Comparison of ENCODE assay signal across 14 cellular contexts in the genomic region with DNA sequence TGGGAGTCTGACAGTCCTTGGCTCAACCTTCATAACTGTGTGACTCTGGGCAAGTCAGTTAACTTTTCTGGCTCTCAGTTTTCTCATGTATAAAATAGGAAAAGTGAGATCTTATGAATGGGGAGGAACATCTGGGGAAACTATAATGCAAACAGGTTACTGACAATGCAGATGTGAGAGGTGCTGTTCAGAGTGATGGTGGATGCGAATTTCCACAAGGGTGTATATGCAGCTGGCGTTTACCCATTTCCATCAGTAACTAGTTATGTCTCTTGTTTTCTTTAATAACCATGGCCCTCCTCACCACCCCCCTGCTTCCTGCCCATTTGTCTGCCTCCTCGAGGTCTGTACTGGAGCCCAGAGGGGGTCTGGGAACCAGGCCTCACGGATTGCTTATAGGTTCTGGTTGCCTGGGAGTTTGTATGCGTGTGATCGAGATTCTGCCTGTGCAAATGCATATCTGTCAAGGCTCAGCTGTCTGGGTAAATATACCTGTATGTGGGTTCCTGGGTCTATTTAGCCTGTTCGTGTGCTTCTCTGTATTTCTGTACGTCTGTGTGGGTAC. TPM values are rescaled to one million over a fixed set of nuclear protein-coding genes. Genes with fewer than 3 reads are reported as not detected.
DNase-seq lines count a peak whose midpoint lies in the region; ATAC-seq, FAIRE-seq and TF ChIP-seq lines count a peak whose summit lies in the region.
"Had no signal": no experiment of that assay in that cellular context is flagged by ENCODE, and none has a peak within 500 bp of the region (broad histone marks: within the 10 kb centered on the region; RNA-seq: fewer than 3 reads in every experiment).

No MANE protein-coding gene starts in this region.

- DNase-seq in CD4-positive, CD25-positive, alpha-beta regulatory T cell, result no peak
- DNase-seq in NCI-H69 (lab: John Stamatoyannopoulos, UW), result peak; percentile 30
- no peak for DNase-seq in endothelial cell (ENCODE audit: low spot score)
- DNase-seq in progenitor cell of endocrine pancreas (ENCODE audit: low spot score, unreplicated experiment), result no peak
- no peak for DNase-seq in NCI-H748 (lab: John Stamatoyannopoulos, UW; ENCODE audit: unreplicated experiment)
- no peak for DNase-seq in DMS153 treated with DMSO at 0.1 percent for 48 hours (lab: John Stamatoyannopoulos, UW; ENCODE audit: unreplicated experiment)
- DNase-seq in HTR-8/SVneo (ENCODE audit: insufficient read length, low spot score), result no peak
- DNase-seq: activated CD4-positive, alpha-beta memory T cell treated with anti-CD3 and anti-CD28 coated beads, Interleukin-2, amount 10 ng/mL, durations not matched to agents 7 days and 5 days; activated naive CD4-positive, alpha-beta T cell treated with anti-CD3 and anti-CD28 coated beads, Interleukin-2, amount 50 U/mL, for 16 hours; dermis blood vessel endothelial cell; OCI-M1; T-helper 2 cell had no signal

- H3K36me3 Mint-ChIP-seq in CD4-positive, CD25-positive, alpha-beta regulatory T cell, result no peaks in the 10 kb centered on the region
- H3K36me3 Mint-ChIP-seq in endothelial cell (ENCODE audit: low read depth, unreplicated experiment) (peaks cover 11% of the 10 kb centered on the region), progenitor cell of endocrine pancreas (ENCODE audit: insufficient read depth) (no peaks in the 10 kb centered on the region)

- no peaks in the 10 kb centered on the region for H3K9me3 ChIP-seq in CD4-positive, CD25-positive, alpha-beta regulatory T cell (ENCODE audit: control insufficient read depth in 2 of 2, low read length in 2 of 2)
- H3K9me3 ChIP-seq: ovary had no signal

- peaks cover 25% of the 10 kb centered on the region for H3K4me1 ChIP-seq in CD4-positive, CD25-positive, alpha-beta regulatory T cell (ENCODE audit: control insufficient read depth, insufficient read depth, low read length, poor library complexity, severe bottlenecking)

- no peak for FAIRE-seq in HTR-8/SVneo (lab: Jason Lieb, UNC)

- H3K27me3 Mint-ChIP-seq in CD4-positive, CD25-positive, alpha-beta regulatory T cell, result no peaks in the 10 kb centered on the region
- peaks cover 15% of the 10 kb centered on the region for H3K27me3 Mint-ChIP-seq in endothelial cell (ENCODE audit: unreplicated experiment)
- H3K27me3 Mint-ChIP-seq in progenitor cell of endocrine pancreas, result no peaks in the 10 kb centered on the region
- H3K27me3 Mint-ChIP-seq: activated CD4-positive, alpha-beta memory T cell treated with anti-CD3 and anti-CD28 coated beads, Interleukin-2, amount 10 ng/mL, durations not matched to agents 7 days and 5 days had no signal

- peak overlapping the region in 1 of 4 donors; percentile 64 for H3K4me3 Mint-ChIP-seq in CD4-positive, CD25-positive, alpha-beta regulatory T cell
- peak overlapping the region; percentile 16 for H3K4me3 Mint-ChIP-seq in endothelial cell (ENCODE audit: unreplicated experiment)
- H3K4me3 Mint-ChIP-seq in progenitor cell of endocrine pancreas (ENCODE audit: low read depth), result no peak overlapping the region
- H3K4me3 Mint-ChIP-seq: activated CD4-positive, alpha-beta memory T cell treated with anti-CD3 and anti-CD28 coated beads, Interleukin-2, amount 10 ng/mL, durations not matched to agents 7 days and 5 days had no signal

- no peaks in the 10 kb centered on the region for H3K27me3 ChIP-seq in CD4-positive, CD25-positive, alpha-beta regulatory T cell (ENCODE audit: control insufficient read depth, insufficient read depth, low read length)
- H3K27me3 ChIP-seq: ovary had no signal

- H3K27ac Mint-ChIP-seq in CD4-positive, CD25-positive, alpha-beta regulatory T cell, result peak overlapping the region in 2 of 3 donors; percentile 36 to 47
- peak overlapping the region; percentile 54 for H3K27ac Mint-ChIP-seq in endothelial cell (ENCODE audit: unreplicated experiment)
- H3K27ac Mint-ChIP-seq in progenitor cell of endocrine pancreas, result peak overlapping the region; percentile 84
- H3K27ac Mint-ChIP-seq: activated CD4-positive, alpha-beta memory T cell treated with anti-CD3 and anti-CD28 coated beads, Interleukin-2, amount 10 ng/mL, durations not matched to agents 7 days and 5 days had no signal

- H3K9me3 Mint-ChIP-seq in CD4-positive, CD25-positive, alpha-beta regulatory T cell, result no peaks in the 10 kb centered on the region
- no peaks in the 10 kb centered on the region for H3K9me3 Mint-ChIP-seq in endothelial cell (ENCODE audit: unreplicated experiment)
- no peaks in the 10 kb centered on the region for H3K9me3 Mint-ChIP-seq in progenitor cell of endocrine pancreas (ENCODE audit: low read depth)
- H3K9me3 Mint-ChIP-seq: activated CD4-positive, alpha-beta memory T cell treated with anti-CD3 and anti-CD28 coated beads, Interleukin-2, amount 10 ng/mL, durations not matched to agents 7 days and 5 days had no signal

- H3K4me1 Mint-ChIP-seq in CD4-positive, CD25-positive, alpha-beta regulatory T cell, result peaks cover 14 to 63% (median 30%) of the 10 kb centered on the region in 4 donors
- peaks cover 46% of the 10 kb centered on the region for H3K4me1 Mint-ChIP-seq in endothelial cell (ENCODE audit: unreplicated experiment)
- H3K4me1 Mint-ChIP-seq in progenitor cell of endocrine pancreas (ENCODE audit: low read depth), result peaks cover 65% of the 10 kb centered on the region

- ATAC-seq in CD4-positive, CD25-positive, alpha-beta regulatory T cell (ENCODE audit: low read depth in 2 of 2), result no peak
- ATAC-seq: left lobe of liver had no signal

- TF ChIP-seq CTCF in endothelial cell (IDR thresholded peaks at IDR 0.05; ENCODE audit: unreplicated experiment) (no peak), progenitor cell of endocrine pancreas (IDR thresholded peaks at IDR 0.05; ENCODE audit: unreplicated experiment) (no peak)

- peaks cover under 1% of the 10 kb centered on the region for H3K36me3 ChIP-seq in CD4-positive, CD25-positive, alpha-beta regulatory T cell (ENCODE audit: control insufficient read depth, insufficient read depth, low read length)
- H3K36me3 ChIP-seq: ovary had no signal

- H3K27ac ChIP-seq in CD4-positive, CD25-positive, alpha-beta regulatory T cell (ENCODE audit: insufficient read depth, low read length, poor library complexity, severe bottlenecking), result no peak overlapping the region

- H3K4me3 ChIP-seq in CD4-positive, CD25-positive, alpha-beta regulatory T cell (ENCODE audit: low read depth, low read length), result no peak overlapping the region
- H3K4me3 ChIP-seq: ovary had no signal

RNA-seq across cellular contexts. Expression of a gene that starts 44.4 kb away (rescaled TPM):
- total RNA-seq in CD4-positive, CD25-positive, alpha-beta regulatory T cell, result 26.2 TPM
- 1 to 10 TPM in 1 of 4 donors, under 1 TPM in 3; 0.07 to 1.4 (median 0.50) TPM for polyA plus RNA-seq in CD4-positive, CD25-positive, alpha-beta regulatory T cell
- total RNA-seq in endothelial cell (ENCODE audit: unreplicated experiment), result 48.0 TPM
- total RNA-seq in progenitor cell of endocrine pancreas, result 53.3 and 56.3 TPM in 2 replicates
